ENCODE assay signal across 8 cellular contexts in the genomic region with DNA sequence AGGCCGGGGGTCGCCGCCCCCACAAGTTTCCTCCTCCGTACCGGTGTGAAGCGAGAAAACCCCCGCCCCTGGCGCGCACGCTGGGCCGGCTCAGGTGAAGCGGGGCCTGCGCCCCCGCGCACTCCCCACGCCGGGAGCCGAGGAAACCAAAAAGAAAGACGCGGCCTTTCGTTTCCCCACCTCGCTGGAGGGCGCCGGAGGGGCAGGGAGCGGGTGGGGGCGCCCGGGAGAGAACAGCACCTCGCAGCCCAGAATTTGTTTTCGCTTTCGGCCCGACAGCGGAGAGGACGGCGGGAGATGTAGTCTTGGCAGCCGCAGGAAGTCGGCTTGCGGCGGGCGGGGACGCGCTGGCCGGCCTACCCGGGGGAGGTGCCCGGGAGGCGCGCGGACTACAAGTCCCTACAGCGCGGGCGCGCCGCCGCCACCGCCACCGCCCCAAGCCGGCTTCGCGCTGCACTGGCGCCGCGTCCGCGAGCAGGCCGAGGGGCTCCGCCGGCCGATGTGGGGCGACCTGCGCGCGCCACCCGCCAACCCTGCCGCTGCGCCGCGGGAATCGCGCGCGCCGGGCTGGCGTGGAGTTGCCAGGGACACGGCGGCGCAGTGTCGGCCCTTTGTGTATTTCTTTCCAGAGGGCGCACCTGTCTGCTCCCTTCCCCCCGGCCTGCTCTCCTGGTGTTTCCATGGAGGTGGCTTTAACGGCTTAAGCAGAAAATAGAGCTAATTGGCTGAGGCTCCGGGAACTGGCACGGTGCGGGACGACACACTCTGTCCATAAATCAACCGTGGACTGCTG. TPM values are rescaled to one million over a fixed set of nuclear protein-coding genes. Genes with fewer than 3 reads are reported as not detected.
DNase-seq lines count a peak whose midpoint lies in the region; ATAC-seq and TF ChIP-seq lines count a peak whose summit lies in the region.

Gene OTUD4 (minus strand): TSS at position 292 of the 793 bp plus-strand sequence. CDS start 616 bp downstream, outside the sequence.

- H3K9me3 Mint-ChIP-seq in type B pancreatic cell: no peaks in the 10 kb centered on the region

- intact Hi-C loops in heart left ventricle (cut with DNase I): loop anchor here in 1 of 10 donors (10.0 kb wide), 1 partner anchor 554 kb away; no protein-coding TSS in a partner anchor

- no peaks in the 10 kb centered on the region for H3K36me3 ChIP-seq in heart left ventricle

- 0 to 1% (median 1%) methylated on average over 62 to 94 of the region's 94 CpGs for WGBS in adipose tissue, 3 donors
- WGBS in heart left ventricle, 4 donors: 0 to 1% (median 0%) methylated on average over 10 to 94 of the region's 94 CpGs

- no peaks in the 10 kb centered on the region for H3K36me3 Mint-ChIP-seq in type B pancreatic cell

- peaks cover 23% of the 10 kb centered on the region for H3K4me1 Mint-ChIP-seq in type B pancreatic cell (ENCODE audit: unreplicated experiment)

- H3K4me1 ChIP-seq in heart left ventricle: peaks cover 4 to 42% (median 28%) of the 10 kb centered on the region in 12 donors

- peak; percentile 84 for ATAC-seq in HG02798 (IDR thresholded peaks at IDR 0.05; ENCODE audit: poor library complexity, unreplicated experiment)
- peak; percentile 93 to 97 (median 96) for ATAC-seq in heart left ventricle

- peak within 1 kb of the TSS; percentile 98 for H3K27ac Mint-ChIP-seq in type B pancreatic cell

- no peaks in the 10 kb centered on the region for H3K27me3 ChIP-seq in heart left ventricle

- TF ChIP-seq POLR2A in heart left ventricle (IDR thresholded peaks at IDR 0.05): peak in 1 of 2 donors; percentile 48

- H3K9me3 ChIP-seq in heart left ventricle: no peaks in the 10 kb centered on the region

- H3K4me3 ChIP-seq in GM12875 (ENCODE audit: low read depth, low read length) (peak within 1 kb of the TSS; percentile 76), heart left ventricle (peak within 1 kb of the TSS; percentile 51 to 94 (median 82))

- DNase-seq in NCI-H1436 (lab: John Stamatoyannopoulos, UW): peak; percentile 91
- DNase-seq in T follicular helper cell (ENCODE audit: low read depth): peak; percentile 93
- DNase-seq in heart left ventricle: peak; percentile 96 to 98 (median 97)
- peak; percentile 93 for DNase-seq in pons (ENCODE audit: low spot score)
- peak; percentile 97 for DNase-seq in type B pancreatic cell (ENCODE audit: extremely low spot score, unreplicated experiment)

- H3K27ac ChIP-seq in adipose tissue (ENCODE audit: low read depth, low read length) (peak within 1 kb of the TSS; percentile 66), heart left ventricle (peak within 1 kb of the TSS; percentile 90 to 99 (median 96))

- H3K4me3 Mint-ChIP-seq in type B pancreatic cell: peak within 1 kb of the TSS; percentile 97

- peak; percentile 43; the same call in 1 of the 2 replicates for TF ChIP-seq CTCF in GM12875 (IDR thresholded peaks at IDR 0.05; ENCODE audit: borderline replicate concordance, insufficient read depth, low read depth, low read length)
- TF ChIP-seq CTCF in heart left ventricle (IDR thresholded peaks at IDR 0.05): peak in 4 of 12 donors; percentile 19 to 37 (median 30)
- peak; percentile 11 for TF ChIP-seq CTCF in type B pancreatic cell (conservative IDR thresholded peaks at IDR 0.05)

- no peaks in the 10 kb centered on the region for H3K27me3 Mint-ChIP-seq in type B pancreatic cell

RNA-seq across cellular contexts. Expression of gene OTUD4, which starts in this region (rescaled TPM):
- polyA plus RNA-seq in adipose tissue (10 to 100 TPM in 1 of 3 donors, 1 to 10 TPM in 2; 5.3 to 17.4 (median 5.8) TPM), heart left ventricle (10 to 100 TPM in 1 of 2 donors, 1 to 10 TPM in 1; 7.7 to 26.8 TPM)
- total RNA-seq in heart left ventricle (10 to 100 TPM; 23.9 to 42.1 (median 31.1) TPM), type B pancreatic cell (ENCODE audit: low replicate concordance) (38.8 and 39.0 TPM in 2 replicates)

Comparison
In these comparisons a context has a peak if more than half of its experiments do, and no peak if none do; other contexts are left out.
1. Peak in every context shown above with its lines: DNase-seq, ATAC-seq, H3K4me3 ChIP-seq and H3K27ac ChIP-seq.